1 cellular context compared by ENCODE assay signal in the genomic region with DNA sequence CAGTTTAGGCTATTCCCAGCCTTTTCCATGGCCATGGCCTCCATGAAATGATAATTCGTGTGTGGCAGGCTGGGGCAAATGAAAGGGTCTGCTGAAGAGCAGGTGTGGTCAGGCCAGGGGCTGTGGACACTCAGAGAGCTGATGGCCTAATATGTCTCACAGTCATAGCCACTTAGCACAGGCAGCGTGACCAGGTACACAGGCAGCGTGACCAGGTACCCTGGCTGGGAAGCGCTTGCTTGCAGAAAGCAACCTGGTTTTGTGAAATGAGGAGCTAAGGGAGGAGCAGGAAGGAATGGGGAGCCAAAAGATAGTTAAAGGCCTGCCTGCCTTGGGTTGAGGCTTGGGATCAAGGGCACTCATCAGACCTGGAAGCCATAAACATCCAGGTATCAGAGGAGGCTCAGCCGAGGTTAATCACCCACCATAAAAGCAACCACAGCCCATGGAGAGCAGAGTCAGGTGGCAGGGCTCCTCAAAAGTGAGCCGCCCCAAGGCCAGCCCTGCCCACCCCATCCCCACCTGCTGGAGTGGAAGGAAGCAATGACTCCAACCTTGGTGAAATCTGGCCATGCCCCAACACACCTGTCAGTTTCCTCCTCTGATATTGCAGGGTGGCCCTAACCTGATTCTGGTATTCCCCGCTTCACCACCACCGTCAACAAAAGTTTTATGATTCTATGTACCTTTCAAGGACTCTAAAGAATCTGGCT.
TF ChIP-seq lines count a peak whose summit lies in the region.

No MANE protein-coding gene starts in this region.

TF ChIP-seq in HepG2, 621 proteins besides CTCF, POLR2A, EP300 and RAD21:
- TF ChIP-seq IKZF4 (CRISPR knock-in tag; IDR thresholded peaks at IDR 0.05; ENCODE audit: borderline replicate concordance, low read depth, not compliant biosample characterization) (peak; percentile 29), RAD51 (IDR thresholded peaks at IDR 0.05; ENCODE audit: borderline replicate concordance) (no peak)
- TF ChIP-seq, protein P1, sequence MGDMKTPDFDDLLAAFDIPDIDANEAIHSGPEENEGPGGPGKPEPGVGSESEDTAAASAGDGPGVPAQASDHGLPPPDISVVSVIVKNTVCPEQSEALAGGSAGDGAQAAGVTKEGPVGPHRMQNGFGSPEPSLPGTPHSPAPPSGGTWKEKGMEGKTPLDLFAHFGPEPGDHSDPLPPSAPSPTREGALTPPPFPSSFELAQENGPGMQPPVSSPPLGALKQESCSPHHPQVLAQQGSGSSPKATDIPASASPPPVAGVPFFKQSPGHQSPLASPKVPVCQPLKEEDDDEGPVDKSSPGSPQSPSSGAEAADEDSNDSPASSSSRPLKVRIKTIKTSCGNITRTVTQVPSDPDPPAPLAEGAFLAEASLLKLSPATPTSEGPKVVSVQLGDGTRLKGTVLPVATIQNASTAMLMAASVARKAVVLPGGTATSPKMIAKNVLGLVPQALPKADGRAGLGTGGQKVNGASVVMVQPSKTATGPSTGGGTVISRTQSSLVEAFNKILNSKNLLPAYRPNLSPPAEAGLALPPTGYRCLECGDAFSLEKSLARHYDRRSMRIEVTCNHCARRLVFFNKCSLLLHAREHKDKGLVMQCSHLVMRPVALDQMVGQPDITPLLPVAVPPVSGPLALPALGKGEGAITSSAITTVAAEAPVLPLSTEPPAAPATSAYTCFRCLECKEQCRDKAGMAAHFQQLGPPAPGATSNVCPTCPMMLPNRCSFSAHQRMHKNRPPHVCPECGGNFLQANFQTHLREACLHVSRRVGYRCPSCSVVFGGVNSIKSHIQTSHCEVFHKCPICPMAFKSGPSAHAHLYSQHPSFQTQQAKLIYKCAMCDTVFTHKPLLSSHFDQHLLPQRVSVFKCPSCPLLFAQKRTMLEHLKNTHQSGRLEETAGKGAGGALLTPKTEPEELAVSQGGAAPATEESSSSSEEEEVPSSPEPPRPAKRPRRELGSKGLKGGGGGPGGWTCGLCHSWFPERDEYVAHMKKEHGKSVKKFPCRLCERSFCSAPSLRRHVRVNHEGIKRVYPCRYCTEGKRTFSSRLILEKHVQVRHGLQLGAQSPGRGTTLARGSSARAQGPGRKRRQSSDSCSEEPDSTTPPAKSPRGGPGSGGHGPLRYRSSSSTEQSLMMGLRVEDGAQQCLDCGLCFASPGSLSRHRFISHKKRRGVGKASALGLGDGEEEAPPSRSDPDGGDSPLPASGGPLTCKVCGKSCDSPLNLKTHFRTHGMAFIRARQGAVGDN (CRISPR knock-in tag; IDR thresholded peaks at IDR 0.05): peak; percentile 15; the same call in 1 of the 2 replicates
